In the genomic region with DNA sequence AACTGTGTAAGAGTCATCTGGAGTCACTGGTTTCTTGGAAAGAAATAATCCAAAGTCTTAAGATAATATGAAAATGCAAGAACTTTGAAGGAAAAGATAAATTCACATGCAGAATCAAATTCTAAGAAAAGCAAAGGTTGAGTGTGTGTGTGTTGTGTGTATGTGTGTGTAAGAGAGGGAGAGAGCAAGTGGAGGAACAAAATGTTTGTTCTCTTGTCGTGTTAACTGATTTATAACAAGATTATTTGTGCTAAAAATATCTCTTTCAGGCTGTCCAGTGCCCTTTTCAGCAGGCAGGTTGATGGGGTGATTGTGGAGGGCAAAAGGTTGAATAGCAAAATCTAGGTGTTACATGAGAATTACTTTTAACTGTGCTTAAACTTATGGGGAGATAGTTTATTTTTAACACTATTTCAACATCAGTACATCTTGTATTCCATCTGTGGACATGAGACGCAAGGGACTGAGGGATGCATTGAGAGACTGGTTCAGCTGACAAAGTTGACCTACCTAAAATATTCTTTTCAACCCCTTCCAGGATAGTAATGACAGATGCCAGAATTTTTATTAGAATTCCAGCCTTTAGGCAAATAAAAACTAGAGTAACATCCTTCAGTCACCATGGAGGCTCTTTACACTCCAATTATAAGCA, we compare ENCODE assay signal across 21 cellular contexts.
"Had no signal": no experiment of that assay in that cellular context is flagged by ENCODE, and none has a peak within 500 bp of the region (broad histone marks: within the 10 kb centered on the region; RNA-seq: fewer than 3 reads in every experiment).

No MANE protein-coding gene starts in this region.

- H3K27ac ChIP-seq: neural progenitor cell, ovary, right lobe of liver, thoracic aorta had no signal

- H3K27me3 ChIP-seq: neural progenitor cell, ovary, right lobe of liver had no signal

- H3K27me3 Mint-ChIP-seq: central memory CD8-positive, alpha-beta T cell; natural killer cell treated with Interleukin-12 subunit alpha and Interleukin-12 subunit beta and Interleukin-15 and Interleukin-18, amount 100 ng/mL, for 72 hours; progenitor cell of endocrine pancreas; stimulated activated naive B cell treated with anti-CD40 and anti-IgM and Interleukin-4, amounts not matched to agents 10 μg/mL and 1 μg/mL and 100 μg/mL, for 72 hours; stimulated activated naive CD8-positive, alpha-beta T cell treated with anti-CD3 and anti-CD28 coated beads, Interleukin-15, amount 100 ng/mL, for 72 hours; type B pancreatic cell had no signal

- H3K9ac ChIP-seq: neural progenitor cell had no signal

- H3K9me3 Mint-ChIP-seq: central memory CD8-positive, alpha-beta T cell; natural killer cell treated with Interleukin-12 subunit alpha and Interleukin-12 subunit beta and Interleukin-15 and Interleukin-18, amount 100 ng/mL, for 72 hours; stimulated activated naive CD8-positive, alpha-beta T cell treated with anti-CD3 and anti-CD28 coated beads, Interleukin-15, amount 100 ng/mL, for 72 hours; type B pancreatic cell had no signal

- H3K4me3 Mint-ChIP-seq: central memory CD8-positive, alpha-beta T cell; natural killer cell treated with Interleukin-12 subunit alpha and Interleukin-12 subunit beta and Interleukin-15 and Interleukin-18, amount 100 ng/mL, for 72 hours; neural progenitor cell; stimulated activated naive B cell treated with anti-CD40 and anti-IgM and Interleukin-4, amounts not matched to agents 10 μg/mL and 1 μg/mL and 100 μg/mL, for 72 hours; stimulated activated naive CD8-positive, alpha-beta T cell treated with anti-CD3 and anti-CD28 coated beads, Interleukin-15, amount 100 ng/mL, for 72 hours; type B pancreatic cell had no signal

- H3K4me1 Mint-ChIP-seq: central memory CD8-positive, alpha-beta T cell; stimulated activated naive CD8-positive, alpha-beta T cell treated with anti-CD3 and anti-CD28 coated beads, Interleukin-15, amount 100 ng/mL, for 72 hours had no signal

- DNase-seq: effector memory CD4-positive, alpha-beta T cell; hippocampal formation; left colon; left ventricle myocardium superior; mucosa of descending colon; retina; right lobe of liver; stimulated activated CD4-positive, alpha-beta T cell treated with anti-CD3 and anti-CD28 coated beads, Interleukin-2, amount 100 ng/mL, for 24 hours; stimulated activated CD4-positive, alpha-beta T cell treated with anti-CD3 and anti-CD28 coated beads, Interleukin-4, amount 100 ng/mL, for 4 hours; stimulated activated naive B cell treated with anti-CD40 and anti-IgM and Interleukin-4, amounts not matched to agents 10 μg/mL and 1 μg/mL and 100 μg/mL, for 72 hours; stimulated activated naive CD8-positive, alpha-beta T cell treated with anti-CD3 and anti-CD28 coated beads, Interleukin-15, amount 100 ng/mL, for 72 hours had no signal

- H3K9me3 ChIP-seq: mucosa of descending colon, ovary, right lobe of liver, thoracic aorta had no signal

- ATAC-seq: esophagus mucosa; left colon; mucosa of descending colon; natural killer cell treated with Interleukin-12 subunit alpha and Interleukin-12 subunit beta and Interleukin-15 and Interleukin-18, amount 100 ng/mL, for 72 hours; right lobe of liver; stimulated activated naive B cell treated with anti-CD40 and anti-IgM and Interleukin-4, amounts not matched to agents 10 μg/mL and 1 μg/mL and 100 μg/mL, for 72 hours; stimulated activated naive CD8-positive, alpha-beta T cell treated with anti-CD3 and anti-CD28 coated beads, Interleukin-15, amount 100 ng/mL, for 72 hours had no signal

- H3K36me3 Mint-ChIP-seq: natural killer cell treated with Interleukin-12 subunit alpha and Interleukin-12 subunit beta and Interleukin-15 and Interleukin-18, amount 100 ng/mL, for 72 hours; neural progenitor cell; stimulated activated naive B cell treated with anti-CD40 and anti-IgM and Interleukin-4, amounts not matched to agents 10 μg/mL and 1 μg/mL and 100 μg/mL, for 72 hours; type B pancreatic cell had no signal

- H3K36me3 ChIP-seq: neural progenitor cell, ovary, right lobe of liver, thoracic aorta had no signal

- H3K27ac Mint-ChIP-seq: natural killer cell treated with Interleukin-12 subunit alpha and Interleukin-12 subunit beta and Interleukin-15 and Interleukin-18, amount 100 ng/mL, for 72 hours; neural progenitor cell; progenitor cell of endocrine pancreas; stimulated activated naive B cell treated with anti-CD40 and anti-IgM and Interleukin-4, amounts not matched to agents 10 μg/mL and 1 μg/mL and 100 μg/mL, for 72 hours; stimulated activated naive CD8-positive, alpha-beta T cell treated with anti-CD3 and anti-CD28 coated beads, Interleukin-15, amount 100 ng/mL, for 72 hours; type B pancreatic cell had no signal

- H3K4me3 ChIP-seq: lung, mucosa of descending colon, neural progenitor cell, ovary, right lobe of liver, skin epidermis had no signal
